ENCODE assay signal across 7 cellular contexts in genomic region chr10:84329986-84330651, GRCh38. TPM values are rescaled to one million over a fixed set of nuclear protein-coding genes. Genes with fewer than 3 reads are reported as not detected.
DNase-seq lines count a peak whose midpoint lies in the region; ATAC-seq, FAIRE-seq and TF ChIP-seq lines count a peak whose summit lies in the region.

No MANE protein-coding gene starts in this region.

- BruUV-seq in PC-3 (replicated peaks; lab: Mats Ljungman, UMichigan): no TSS peak

- TF ChIP-seq CTCF in HFF-Myc (IDR thresholded peaks at IDR 0.05; ENCODE audit: low read depth, low read length, missing control alignments) (no peak), PC-3 (conservative IDR thresholded peaks at IDR 0.05; ENCODE audit: low read depth, low read length) (no peak), fibroblast of pulmonary artery (IDR thresholded peaks at IDR 0.05; ENCODE audit: low read length, missing control alignments) (no peak)

- intact Hi-C loops in PC-3 (cut with micrococcal nuclease): loop anchor here (5.0 kb wide), 1 partner anchor 63 kb away; no protein-coding TSS in a partner anchor

- POLR2A ChIA-PET in PC-3 (lab: Charles Lee; ENCODE audit: unreplicated experiment): interaction anchor here (0.5 kb wide), 1 partner anchor 28 kb away, joined by 8 read pairs; no protein-coding TSS in a partner anchor

- ATAC-seq in GM18870 (IDR thresholded peaks at IDR 0.05; ENCODE audit: unreplicated experiment): peak; percentile 90
- no peak for ATAC-seq in PC-3

- H3K36me3 ChIP-seq in PC-3 (ENCODE audit: low read depth, low read length): no peaks in the 10 kb centered on the region

- H3K27me3 ChIP-seq in PC-3 (ENCODE audit: low read length): no peaks in the 10 kb centered on the region

- peaks cover 56% of the 10 kb centered on the region for H3K79me2 ChIP-seq in PC-3 (ENCODE audit: low read length)

- H2AFZ ChIP-seq in PC-3 (ENCODE audit: low read length): no peak overlapping the region

- peaks cover 13% of the 10 kb centered on the region; the same call in 1 of the 2 replicates for H3K4me1 ChIP-seq in PC-3 (ENCODE audit: insufficient read depth, low read length)

- H3K9ac ChIP-seq in PC-3 (ENCODE audit: low read length): no peak overlapping the region

- CTCF ChIA-PET in PC-3 (lab: Charles Lee): no interaction called here

- peak overlapping the region; percentile 96 for H3K4me2 ChIP-seq in PC-3 (ENCODE audit: low read length)

- no peak for FAIRE-seq in HTR-8/SVneo (lab: Jason Lieb, UNC)

- no peak overlapping the region for H3K27ac ChIP-seq in PC-3 (ENCODE audit: low read length)

- H3K9me2 ChIP-seq in PC-3 (replicated peaks; ENCODE audit: low read length): no peaks in the 10 kb centered on the region

- no peaks in the 10 kb centered on the region for H3K9me3 ChIP-seq in PC-3 (ENCODE audit: low read length)

- no peak for DNase-seq in HFF-Myc (ENCODE audit: extremely low read depth, low read depth)
- no peak for DNase-seq in PC-3
- no peak for DNase-seq in fibroblast of pulmonary artery (ENCODE audit: low read depth)
- no peak for DNase-seq in HTR-8/SVneo (ENCODE audit: insufficient read length, low spot score)
- no peak for DNase-seq in stimulated activated CD8-positive, alpha-beta memory T cell treated with anti-CD3 and anti-CD28 coated beads, Interleukin-4, amount 100 ng/mL, for 48 hours
- no peak for DNase-seq in retina

- H4K20me1 ChIP-seq in PC-3 (ENCODE audit: low read length): peaks cover 7% of the 10 kb centered on the region

- H3F3A ChIP-seq in PC-3 (ENCODE audit: low read length, unreplicated experiment): no peaks in the 10 kb centered on the region

- H3K4me3 ChIP-seq in HFF-Myc (replicated peaks; ENCODE audit: low read depth, low read length) (peak overlapping the region; percentile 65; the same call in 1 of the 2 replicates), PC-3 (ENCODE audit: low read length) (peak overlapping the region; percentile 96), fibroblast of pulmonary artery (replicated peaks; ENCODE audit: low read depth, low read length) (peak overlapping the region; percentile 84)

RNA-seq across cellular contexts. Expression of gene CCSER2, which starts 1.7 kb away (rescaled TPM):
- 10.2 and 14.1 TPM in 2 replicates for total RNA-seq in PC-3 (2014; rRNA removed)
